Comparison of ENCODE assay signal across 8 cellular contexts in the genomic region with DNA sequence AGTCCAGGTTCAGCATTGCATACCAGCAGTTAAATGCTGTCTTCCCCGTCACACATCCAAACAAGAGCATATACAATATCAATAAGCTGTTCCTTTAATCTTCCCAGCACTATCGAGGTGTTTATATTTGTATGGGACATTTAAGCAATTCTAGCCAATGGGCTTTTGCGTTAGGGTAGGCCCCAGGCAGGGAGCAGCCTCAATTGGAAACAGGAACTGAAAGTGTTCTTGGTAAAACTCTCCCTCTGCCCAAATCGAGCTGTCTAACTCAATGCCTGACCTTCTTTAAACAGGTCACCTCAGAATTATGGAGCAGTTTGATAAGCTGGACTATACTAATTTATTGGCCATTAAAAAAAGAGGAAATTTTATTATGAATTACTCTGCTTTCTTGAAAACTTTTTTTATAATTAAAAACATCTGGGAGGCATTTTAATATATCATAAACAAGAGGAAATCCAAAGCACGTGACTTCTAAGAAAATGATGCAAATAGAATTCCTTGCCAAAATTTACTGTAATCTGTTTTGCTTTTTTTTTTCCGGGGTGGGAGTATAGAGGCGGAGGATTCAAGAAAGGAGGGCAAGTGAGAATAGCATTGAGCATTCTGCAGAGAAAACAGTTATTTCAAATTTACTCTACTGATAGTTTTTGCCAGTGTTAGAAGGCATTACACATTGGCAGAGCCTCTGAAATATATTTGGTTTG.
DNase-seq lines count a peak whose midpoint lies in the region; ATAC-seq and TF ChIP-seq lines count a peak whose summit lies in the region.

No MANE protein-coding gene starts in this region.

- no peaks in the 10 kb centered on the region for H3K36me3 ChIP-seq in ascending aorta

- intact Hi-C loops in ascending aorta (cut with DNase I) = no loop called here

- peak; percentile 90 for ATAC-seq in GM21528 (IDR thresholded peaks at IDR 0.05; ENCODE audit: low FRiP score, unreplicated experiment)

- H3K4me3 ChIP-seq in HL-60 (replicated peaks; ENCODE audit: insufficient read depth, low read length) = no peak overlapping the region
- H3K4me3 ChIP-seq in ascending aorta = peak overlapping the region in 1 of 2 donors; percentile 32

- DNase-seq in EL (peak; percentile 62), HL-60 (ENCODE audit: low read depth in 1 of 2, low spot score in 1 of 2) (peak; percentile 20 to 81), ascending aorta (ENCODE audit: low spot score in 2 of 2) (peak; percentile 17 to 65), medulla oblongata (ENCODE audit: extremely low spot score) (peak; percentile 69), cerebellar cortex (ENCODE audit: low spot score) (no peak), GF-D8 (lab: John Stamatoyannopoulos, UW) (no peak)
- DNase-seq in stimulated activated CD4-positive, alpha-beta T cell treated with anti-CD3 and anti-CD28 coated beads, Interleukin-4, amount 100 ng/mL, for 4 hours = no peak

- TF ChIP-seq CTCF in HL-60 (IDR thresholded peaks at IDR 0.05; ENCODE audit: insufficient read depth, low read length) = no peak
- no peak for TF ChIP-seq CTCF in ascending aorta (IDR thresholded peaks at IDR 0.05)

- peaks cover 0 to 3% of the 10 kb centered on the region in 2 donors for H3K4me1 ChIP-seq in ascending aorta

- H3K27me3 ChIP-seq in HL-60 (ENCODE audit: insufficient read depth, poor library complexity, severe bottlenecking) = no peaks in the 10 kb centered on the region
- no peaks in the 10 kb centered on the region for H3K27me3 ChIP-seq in ascending aorta

- no peaks in the 10 kb centered on the region for H3K9me3 ChIP-seq in ascending aorta

- H3K27ac ChIP-seq in HL-60 (replicated peaks) = no peak overlapping the region
- H3K27ac ChIP-seq in ascending aorta = no peak overlapping the region

Comparison
In these comparisons a context has a peak if more than half of its experiments do, and no peak if none do; other contexts are left out.
1. DNase-seq: peak in EL (single experiment), HL-60 (2 of 2), ascending aorta (2 of 2) and medulla oblongata (single experiment); none in cerebellar cortex (single experiment), GF-D8 (single experiment) and stimulated activated CD4-positive, alpha-beta T cell treated with anti-CD3 and anti-CD28 coated beads, Interleukin-4, amount 100 ng/mL, for 4 hours (0 of 2).